Comparison of ENCODE assay signal across 13 cellular contexts in the genomic region with DNA sequence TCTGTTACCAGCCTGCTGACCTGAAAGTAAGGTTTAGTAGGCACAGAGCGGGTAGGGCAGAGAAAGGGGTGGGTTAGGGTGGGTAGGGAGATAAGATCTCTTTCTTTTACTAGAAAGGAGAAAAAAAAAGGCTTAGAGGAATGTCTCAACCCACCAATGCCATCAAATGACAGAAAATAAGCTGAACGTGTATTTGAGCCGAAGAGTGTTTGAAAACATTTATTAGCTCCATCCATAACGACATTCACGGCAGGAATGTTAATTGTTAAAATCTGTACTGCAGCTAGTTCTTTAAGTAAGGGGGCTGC.
A peak's percentile ranks its signal among the peaks of the same experiment; 100 is the strongest.
DNase-seq lines count a peak whose midpoint lies in the region; FAIRE-seq and TF ChIP-seq lines count a peak whose summit lies in the region.
"Had no signal": no experiment of that assay in that cellular context is flagged by ENCODE, and none has a peak within 500 bp of the region (broad histone marks: within the 10 kb centered on the region; RNA-seq: fewer than 3 reads in every experiment).

No MANE protein-coding gene starts in this region.

- H3K27ac Mint-ChIP-seq in osteocyte (ENCODE audit: unreplicated experiment) = peak overlapping the region; percentile 72
- H3K27ac Mint-ChIP-seq: natural killer cell; stimulated activated naive CD8-positive, alpha-beta T cell treated with anti-CD3 and anti-CD28 coated beads, Interleukin-15, Interleukin-2, amounts not matched to agents 100 ng/mL and 50 ng/mL, for 24 hours had no signal

- no peak overlapping the region for H3K4me3 Mint-ChIP-seq in osteocyte (ENCODE audit: unreplicated experiment)
- H3K4me3 Mint-ChIP-seq: natural killer cell; stimulated activated naive CD8-positive, alpha-beta T cell treated with anti-CD3 and anti-CD28 coated beads, Interleukin-15, Interleukin-2, amounts not matched to agents 100 ng/mL and 50 ng/mL, for 24 hours had no signal

- FAIRE-seq in HTR-8/SVneo (lab: Jason Lieb, UNC) = no peak

- H3K27me3 Mint-ChIP-seq in osteocyte (ENCODE audit: unreplicated experiment) = no peaks in the 10 kb centered on the region
- H3K27me3 Mint-ChIP-seq: stimulated activated naive CD8-positive, alpha-beta T cell treated with anti-CD3 and anti-CD28 coated beads, Interleukin-15, Interleukin-2, amounts not matched to agents 100 ng/mL and 50 ng/mL, for 24 hours had no signal

- TF ChIP-seq CTCF in 22Rv1 (IDR thresholded peaks at IDR 0.05) (no peak), osteocyte (IDR thresholded peaks at IDR 0.05) (no peak)

- H3K9me3 Mint-ChIP-seq in osteocyte (ENCODE audit: unreplicated experiment) = no peaks in the 10 kb centered on the region
- H3K9me3 Mint-ChIP-seq: natural killer cell; stimulated activated naive CD8-positive, alpha-beta T cell treated with anti-CD3 and anti-CD28 coated beads, Interleukin-15, Interleukin-2, amounts not matched to agents 100 ng/mL and 50 ng/mL, for 24 hours had no signal

- DNase-seq in HTR-8/SVneo (ENCODE audit: insufficient read length, low spot score) (peak; percentile 33), cerebellar cortex (ENCODE audit: low spot score) (peak; percentile 73), osteocyte (ENCODE audit: extremely low spot score, unreplicated experiment) (no peak), SKM-1 (lab: John Stamatoyannopoulos, UW; ENCODE audit: unreplicated experiment) (no peak), erythroblast (lab: John Stamatoyannopoulos, UW) (no peak), T-helper 1 cell (no peak)
- no peak for DNase-seq in central memory CD4-positive, alpha-beta T cell
- DNase-seq: activated effector memory CD4-positive, alpha-beta T cell treated with Interleukin-2 at 50 U/mL for 16 hours; AML-193; natural killer cell; NCI-H2029 treated with DMSO at 0.1 percent for 48 hours had no signal

- H3K4me1 Mint-ChIP-seq in osteocyte (ENCODE audit: unreplicated experiment) = peaks cover 38% of the 10 kb centered on the region
- H3K4me1 Mint-ChIP-seq: natural killer cell had no signal

- H3K36me3 Mint-ChIP-seq in osteocyte (ENCODE audit: unreplicated experiment) = peaks cover 1% of the 10 kb centered on the region
- H3K36me3 Mint-ChIP-seq: natural killer cell had no signal

- peak overlapping the region; percentile 94 for H3K27ac ChIP-seq in 22Rv1

- TF ChIP-seq POLR2A in erythroblast (IDR thresholded peaks at IDR 0.05; ENCODE audit: low read length) = no peak

Comparison
In these comparisons a context has a peak if more than half of its experiments do, and no peak if none do; other contexts are left out.
1. DNase-seq: peak in HTR-8/SVneo (single experiment) and cerebellar cortex (single experiment); none in osteocyte (single experiment), SKM-1 (single experiment), central memory CD4-positive, alpha-beta T cell (single experiment), erythroblast (0 of 2) and T-helper 1 cell (0 of 5).